In the genomic region with DNA sequence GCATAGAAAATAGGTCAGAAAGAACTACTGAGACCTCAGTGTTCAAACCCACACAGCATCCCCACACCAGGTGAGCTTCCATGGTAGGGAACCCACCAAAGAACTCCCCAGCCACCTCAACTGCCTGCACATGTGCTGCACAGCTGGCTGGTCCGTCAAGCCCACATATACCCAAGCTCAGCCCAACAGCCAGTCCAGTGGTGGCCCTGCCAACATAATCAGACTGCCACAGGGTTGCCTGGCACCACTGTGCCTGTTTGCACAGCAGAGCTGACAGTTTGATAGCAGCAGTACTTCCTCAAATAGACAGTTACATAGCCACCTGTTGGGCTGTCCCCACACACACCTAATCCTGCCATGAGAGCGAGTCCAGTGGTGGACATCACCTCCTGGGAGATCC, we compare ENCODE assay signal across 28 cellular contexts.
"Had no signal": no experiment of that assay in that cellular context is flagged by ENCODE, and none has a peak within 500 bp of the region (broad histone marks: within the 10 kb centered on the region; RNA-seq: fewer than 3 reads in every experiment).

No MANE protein-coding gene starts in this region.

- H3K9me3 ChIP-seq: SK-N-SH had no signal

- H3K36me3 ChIP-seq: SJSA1 had no signal

- H3K4me3 ChIP-seq: PC-9, SJSA1 had no signal

- DNase-seq: Karpas-422, KBM-7, MM.1S, MV-4-11, NCI-H1092, NCI-H1105, NCI-H1417 treated with DMSO at 0.1 percent for 48 hours, NCI-H1436 treated with DMSO at 0.1 percent for 48 hours, NCI-H1694 treated with DMSO at 0.1 percent for 48 hours, NCI-H187 treated with DMSO at 0.1 percent for 48 hours, NCI-H2029, NCI-H2081, NCI-H2171 treated with DMSO at 0.1 percent for 48 hours, NCI-H2227 treated with DMSO at 0.1 percent for 48 hours, NCI-H345, NCI-H446, NCI-H510A treated with DMSO at 0.1 percent for 48 hours, NCI-H524 treated with DMSO at 0.1 percent for 48 hours, NCI-H526 treated with DMSO at 0.1 percent for 48 hours, NCI-H748 treated with DMSO at 0.1 percent for 48 hours, PC-9, Right ventricle myocardium superior, RPMI8226, SHP77 treated with DMSO at 0.1 percent for 48 hours, SK-N-SH, SW 1271 had no signal

- H3K4me1 ChIP-seq: SJSA1 had no signal

- H2AFZ ChIP-seq: PC-9 had no signal

- H3K9ac ChIP-seq: KMS-11, SK-N-SH had no signal

- H3K27ac ChIP-seq: KMS-11, PC-9, SJSA1 had no signal

- H3K4me2 ChIP-seq: KMS-11, PC-9, SK-N-SH had no signal

- H3K27me3 ChIP-seq: SJSA1 had no signal
